1 cellular context compared by ENCODE assay signal in genomic region chr20:833450-834150, GRCh38.
A peak's percentile ranks its signal among the peaks of the same experiment; 100 is the strongest.
TF ChIP-seq lines count a peak whose summit lies in the region.

Gene FAM110A, plus strand, starts transcription at chr20:833715. Its CDS starts 11,090 bp downstream, at chr20:844805.

TF ChIP-seq in K562, 482 proteins besides CTCF, POLR2A, EP300 and RAD21 (continued from another document):
- TF ChIP-seq ZBTB11 (CRISPR knock-in tag; IDR thresholded peaks at IDR 0.05) (peak in 1 of 3 experiments; percentile 30; a peak in 2 of 6 replicates), ILF3 (IDR thresholded peaks at IDR 0.05; ENCODE audit: borderline replicate concordance) (no peak), ETV5 (CRISPR knock-in tag; IDR thresholded peaks at IDR 0.05; ENCODE audit: low read depth) (peak; percentile 78)
